In the genomic region with DNA sequence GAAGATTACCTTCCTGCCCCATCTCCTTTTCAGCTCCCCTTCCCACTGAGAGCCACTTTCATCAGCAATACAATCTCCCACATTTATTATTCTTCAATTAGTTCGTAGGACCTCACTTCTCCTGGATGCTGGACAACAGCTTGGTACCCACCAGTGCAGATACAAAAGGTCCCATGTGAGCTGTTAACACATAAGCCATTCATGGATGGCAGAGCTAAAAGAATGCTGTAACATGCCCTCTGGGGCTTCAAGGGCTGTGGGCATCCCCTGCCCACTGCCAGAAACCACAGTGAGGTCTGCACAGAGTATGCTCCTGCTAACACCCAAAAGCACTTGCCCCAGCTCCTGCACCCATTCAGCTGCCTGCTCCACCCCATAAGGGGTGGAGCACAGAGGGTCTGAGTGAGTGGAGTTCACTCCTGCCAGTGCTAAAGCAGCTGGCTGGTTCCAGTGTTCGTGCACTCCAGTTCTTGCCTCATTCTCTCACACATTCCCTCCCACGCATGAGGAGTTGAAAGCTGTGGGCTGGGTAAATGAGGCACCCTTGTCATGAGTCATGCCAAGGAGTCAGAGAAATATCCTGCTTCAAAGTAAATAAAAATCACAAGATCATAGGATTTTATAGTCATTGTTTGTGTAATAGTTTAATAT, we compare ENCODE assay signal across 9 cellular contexts.
DNase-seq lines count a peak whose midpoint lies in the region; ATAC-seq, FAIRE-seq and TF ChIP-seq lines count a peak whose summit lies in the region.
"Had no signal": no experiment of that assay in that cellular context is flagged by ENCODE, and none has a peak within 500 bp of the region (broad histone marks: within the 10 kb centered on the region; RNA-seq: fewer than 3 reads in every experiment).

No MANE protein-coding gene starts in this region.

- H3K4me3 ChIP-seq in fibroblast of lung (replicated peaks in 1 of 4; ENCODE audit: control extremely low read depth in 1 of 4, insufficient read depth in 1 of 4, low read depth in 3 of 4, low read length in 4 of 4) = no peak overlapping the region
- no peak overlapping the region for H3K4me3 ChIP-seq in CD8-positive, alpha-beta T cell (ENCODE audit: low read depth, low read length)

- in situ Hi-C loops in Caki2 (cut with HindIII; ENCODE audit: low pct_unique_long_range_greater_than_20kb, low sequenced_read_pairs) = no loop called here

- no peaks in the 10 kb centered on the region for H4K20me1 ChIP-seq in fibroblast of lung (ENCODE audit: control insufficient read depth, extremely low read depth, insufficient read depth, low read length)

- H3K4me3 Mint-ChIP-seq in CD8-positive, alpha-beta T cell = no peak overlapping the region

- no peaks in the 10 kb centered on the region for H3K9me3 Mint-ChIP-seq in CD8-positive, alpha-beta T cell

- CTCF ChIA-PET in CD8-positive, alpha-beta T cell (lab: Charles Lee) = no interaction called here

- H2AFZ ChIP-seq in fibroblast of lung (ENCODE audit: low read length) = no peak overlapping the region

- H3K4me1 Mint-ChIP-seq in CD8-positive, alpha-beta T cell (ENCODE audit: low read depth) = no peaks in the 10 kb centered on the region

- H3K79me2 ChIP-seq in fibroblast of lung (ENCODE audit: control insufficient read depth, insufficient read depth, low read length) = no peaks in the 10 kb centered on the region

- no peak overlapping the region for H3K27ac ChIP-seq in fibroblast of lung (ENCODE audit: insufficient read depth, low read length)
- H3K27ac ChIP-seq in CD8-positive, alpha-beta T cell (ENCODE audit: low read depth, low read length) = no peak overlapping the region

- H3K36me3 ChIP-seq in fibroblast of lung (ENCODE audit: control insufficient read depth, insufficient read depth, low read length) = no peaks in the 10 kb centered on the region
- H3K36me3 ChIP-seq in CD8-positive, alpha-beta T cell (ENCODE audit: insufficient read depth, low read length) = no peaks in the 10 kb centered on the region

- no peak overlapping the region for H3K27ac Mint-ChIP-seq in CD8-positive, alpha-beta T cell

- no peaks in the 10 kb centered on the region for H3K27me3 ChIP-seq in fibroblast of lung (ENCODE audit: control insufficient read depth, insufficient read depth, low read length)
- H3K27me3 ChIP-seq in CD8-positive, alpha-beta T cell (ENCODE audit: insufficient read depth, low read length) = no peaks in the 10 kb centered on the region

- no peak for TF ChIP-seq CTCF in fibroblast of lung (conservative IDR thresholded peaks at IDR 0.05 in 1 of 2, IDR thresholded peaks at IDR 0.05 in 1 of 2; ENCODE audit: low read depth in 1 of 2, low read length in 2 of 2)
- no peak for TF ChIP-seq CTCF in CD8-positive, alpha-beta T cell (IDR thresholded peaks at IDR 0.05)

- no peaks in the 10 kb centered on the region for H3K9me3 ChIP-seq in fibroblast of lung (ENCODE audit: control insufficient read depth, insufficient read depth, low read depth, low read length)
- no peaks in the 10 kb centered on the region for H3K9me3 ChIP-seq in CD8-positive, alpha-beta T cell (ENCODE audit: low read length)

- H3K27me3 Mint-ChIP-seq in CD8-positive, alpha-beta T cell (ENCODE audit: low read depth) = no peaks in the 10 kb centered on the region

- H3K9ac ChIP-seq in fibroblast of lung (ENCODE audit: insufficient read depth, low read length) = no peak overlapping the region

- H3K4me1 ChIP-seq in fibroblast of lung (ENCODE audit: control insufficient read depth, extremely low read depth, insufficient read depth, low read length) = no peaks in the 10 kb centered on the region
- H3K4me1 ChIP-seq in CD8-positive, alpha-beta T cell (ENCODE audit: insufficient read depth, low read length) = no peaks in the 10 kb centered on the region

- H3K36me3 Mint-ChIP-seq in CD8-positive, alpha-beta T cell = no peaks in the 10 kb centered on the region

- no peak for TF ChIP-seq RAD21 in Ishikawa (IDR thresholded peaks at IDR 0.05; ENCODE audit: low read depth)

- TF ChIP-seq EP300 in Ishikawa (IDR thresholded peaks at IDR 0.05; ENCODE audit: borderline replicate concordance) = no peak

- peak; percentile 72 for ATAC-seq in GM21723 (IDR thresholded peaks at IDR 0.05; ENCODE audit: unreplicated experiment)
- no peak for ATAC-seq in CD8-positive, alpha-beta T cell

- intact Hi-C loops in CD8-positive, alpha-beta T cell (cut with DNase I, micrococcal nuclease) = no loop called here

- no peak overlapping the region for H3K4me2 ChIP-seq in fibroblast of lung (ENCODE audit: extremely low read depth, insufficient read depth, low read length)

- no peak for FAIRE-seq in GM19239 (lab: Jason Lieb, UNC)
- FAIRE-seq: GM18507 had no signal

- DNase-seq in Caki2 (ENCODE audit: low read depth) (peak; percentile 75), fibroblast of lung (ENCODE audit: low read depth in 2 of 2) (peak; percentile 71 to 96), NCI-H2029 treated with DMSO at 0.1 percent for 48 hours (lab: John Stamatoyannopoulos, UW) (no peak), GM19239 (ENCODE audit: insufficient read length, low spot score) (no peak), dermis blood vessel endothelial cell (no peak)
- no peak for DNase-seq in CD8-positive, alpha-beta T cell

- POLR2A ChIA-PET in CD8-positive, alpha-beta T cell (lab: Charles Lee) = no interaction called here

TF ChIP-seq in Ishikawa, 13 proteins besides CTCF, POLR2A, EP300 and RAD21:
- TF ChIP-seq EGR1 (IDR thresholded peaks at IDR 0.05) (peak; percentile 86), TAF1 (IDR thresholded peaks at IDR 0.05; ENCODE audit: low read depth) (no peak)

Comparison
In these comparisons a context has a peak if more than half of its experiments do, and no peak if none do; other contexts are left out.
1. DNase-seq: peak in Caki2 (single experiment) and fibroblast of lung (2 of 2); none in NCI-H2029 treated with DMSO at 0.1 percent for 48 hours (single experiment), GM19239 (single experiment), dermis blood vessel endothelial cell (single experiment) and CD8-positive, alpha-beta T cell (0 of 7).